Comparison of ENCODE assay signal across 9 cellular contexts in the genomic region with DNA sequence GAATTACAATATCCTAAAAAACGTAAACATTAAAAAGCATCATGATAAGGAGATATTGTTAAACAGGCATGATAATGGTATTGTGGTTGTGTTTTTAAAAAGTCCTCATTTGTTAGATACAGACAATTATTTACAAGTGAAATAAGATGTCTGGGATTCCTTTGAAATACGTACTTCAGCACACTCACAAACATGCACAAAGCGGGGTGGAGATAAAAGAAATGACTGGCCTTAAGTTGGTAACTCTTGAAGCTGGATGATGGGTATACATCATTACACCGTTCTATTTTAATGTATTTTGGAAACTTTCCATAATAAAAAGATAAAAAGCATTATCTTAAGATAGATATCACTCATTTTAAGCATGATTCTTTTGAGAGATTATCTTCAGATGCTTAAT. TPM values are rescaled to one million over a fixed set of nuclear protein-coding genes. Genes with fewer than 3 reads are reported as not detected.
DNase-seq lines count a peak whose midpoint lies in the region; ATAC-seq and TF ChIP-seq lines count a peak whose summit lies in the region.
"Had no signal": no experiment of that assay in that cellular context is flagged by ENCODE, and none has a peak within 500 bp of the region (broad histone marks: within the 10 kb centered on the region; RNA-seq: fewer than 3 reads in every experiment).

No MANE protein-coding gene starts in this region.

- H3K4me2 ChIP-seq in DOHH2 (ENCODE audit: low read length), result peak overlapping the region; percentile 83

- peaks cover 17% of the 10 kb centered on the region for H3K4me1 ChIP-seq in DOHH2 (ENCODE audit: control insufficient read depth, low read length)
- H3K4me1 ChIP-seq in ectodermal cell (ENCODE audit: control insufficient read depth, insufficient read depth, low read length), result peaks cover 8% of the 10 kb centered on the region

- H3K27ac ChIP-seq in DOHH2 (ENCODE audit: low read depth, low read length) (no peak overlapping the region), ectodermal cell (ENCODE audit: insufficient read depth, low read depth, low read length, poor library complexity, severe bottlenecking) (no peak overlapping the region)

- H3K36me3 ChIP-seq in DOHH2 (ENCODE audit: control insufficient read depth, low read length), result peaks cover 37% of the 10 kb centered on the region
- H3K36me3 ChIP-seq in ectodermal cell (ENCODE audit: control insufficient read depth, insufficient read depth, low read length), result peaks cover 13% of the 10 kb centered on the region

- no peak for ATAC-seq in GM19395 (IDR thresholded peaks at IDR 0.05; ENCODE audit: unreplicated experiment)

- peak overlapping the region; percentile 95 for H3K27ac Mint-ChIP-seq in osteocyte (ENCODE audit: unreplicated experiment)

- H4K20me1 ChIP-seq in DOHH2 (ENCODE audit: control insufficient read depth, insufficient read depth, low read depth, low read length), result no peaks in the 10 kb centered on the region

- WGBS in ectodermal cell, 2 experiments, result 83 to 95% methylated on average over 1 to 3 of the region's 4 CpGs

- H3K79me2 ChIP-seq in DOHH2 (ENCODE audit: control insufficient read depth, low read length), result peaks cover 50% of the 10 kb centered on the region

- no peaks in the 10 kb centered on the region for H3K27me3 Mint-ChIP-seq in osteocyte (ENCODE audit: unreplicated experiment)

- H3K4me3 Mint-ChIP-seq in osteocyte (ENCODE audit: unreplicated experiment), result peak overlapping the region; percentile 91

- H3K4me3 ChIP-seq in DOHH2 (ENCODE audit: low read length), result peak overlapping the region; percentile 79
- H3K4me3 ChIP-seq in ectodermal cell (ENCODE audit: insufficient read depth, low read depth, low read length), result peak overlapping the region; percentile 88

- H3K9me3 ChIP-seq in DOHH2 (ENCODE audit: control insufficient read depth, insufficient read depth, low read length), result no peaks in the 10 kb centered on the region
- H3K9me3 ChIP-seq in ectodermal cell (ENCODE audit: control insufficient read depth, low read length), result no peaks in the 10 kb centered on the region

- H3K36me3 Mint-ChIP-seq in osteocyte (ENCODE audit: unreplicated experiment), result peaks cover 14% of the 10 kb centered on the region

- no peaks in the 10 kb centered on the region for H3K27me3 ChIP-seq in DOHH2 (ENCODE audit: control insufficient read depth, low read length)
- no peaks in the 10 kb centered on the region for H3K27me3 ChIP-seq in ectodermal cell (ENCODE audit: control insufficient read depth, insufficient read depth, low read length, poor library complexity, severe bottlenecking)

- DNase-seq in NCI-H748 treated with DMSO at 0.1 percent for 48 hours (lab: John Stamatoyannopoulos, UW) (peak; percentile 7), osteocyte (ENCODE audit: extremely low spot score, unreplicated experiment) (no peak), anterior cingulate cortex (lab: John Stamatoyannopoulos, UW) (no peak), H4 (ENCODE audit: low spot score) (no peak), OCI-M2 (lab: John Stamatoyannopoulos, UW; ENCODE audit: unreplicated experiment) (no peak)
- DNase-seq: stimulated activated CD4-positive, alpha-beta T cell treated with anti-CD3 and anti-CD28 coated beads, Interleukin-15, amount 100 ng/mL, for 24 hours had no signal

- TF ChIP-seq CTCF in DOHH2 (IDR thresholded peaks at IDR 0.05; ENCODE audit: low read depth, low read length, poor library complexity, severe bottlenecking) (no peak), osteocyte (IDR thresholded peaks at IDR 0.05) (no peak)

- H3K9me2 ChIP-seq in DOHH2 (replicated peaks; ENCODE audit: control insufficient read depth, low read length), result no peaks in the 10 kb centered on the region

- H3K9me3 Mint-ChIP-seq in osteocyte (ENCODE audit: unreplicated experiment), result no peaks in the 10 kb centered on the region

- H3F3A ChIP-seq in DOHH2 (ENCODE audit: control insufficient read depth, insufficient read depth), result 0 out of 2 replicates have a peak, but pooled peaks cover 11% of the 10 kb centered on the region

- H3K4me1 Mint-ChIP-seq in osteocyte (ENCODE audit: unreplicated experiment), result peaks cover 22% of the 10 kb centered on the region

RNA-seq across cellular contexts. Expression of gene FAM200C, which starts 1.0 kb away (rescaled TPM):
- polyA plus RNA-seq in ectodermal cell (2013, experiment 1 of 4), result 14.1 TPM
- polyA plus RNA-seq in ectodermal cell (2013, experiment 2 of 4), result 12.1 TPM
- 11.2 TPM for polyA plus RNA-seq in ectodermal cell (2013, experiment 3 of 4)
- 12.7 TPM for polyA plus RNA-seq in ectodermal cell (2013, experiment 4 of 4)
- 4.3 and 6.2 TPM in 2 replicates for total RNA-seq in osteocyte
- total RNA-seq in H4 (2014; rRNA removed; shearing (Covaris generic)), result 7.0 and 10.3 TPM in 2 replicates

RNA-seq across cellular contexts. Expression of gene SLU7, which starts 20.1 kb away (rescaled TPM):
- 41.7 TPM for polyA plus RNA-seq in ectodermal cell (2013, experiment 1 of 4)
- polyA plus RNA-seq in ectodermal cell (2013, experiment 2 of 4), result 40.4 TPM
- polyA plus RNA-seq in ectodermal cell (2013, experiment 3 of 4), result 37.8 TPM
- polyA plus RNA-seq in ectodermal cell (2013, experiment 4 of 4), result 38.2 TPM
- 34.8 and 54.1 TPM in 2 replicates for total RNA-seq in osteocyte
- 23.1 and 48.3 TPM in 2 replicates for total RNA-seq in H4 (2014; rRNA removed; shearing (Covaris generic))

RNA-seq across cellular contexts. Expression of gene PTTG1, which starts 22.8 kb away (rescaled TPM):
- polyA plus RNA-seq in ectodermal cell (2013, experiment 1 of 4), result 244 TPM
- 212 TPM for polyA plus RNA-seq in ectodermal cell (2013, experiment 2 of 4)
- polyA plus RNA-seq in ectodermal cell (2013, experiment 3 of 4), result 282 TPM
- 300 TPM for polyA plus RNA-seq in ectodermal cell (2013, experiment 4 of 4)
- 20.7 and 21.3 TPM in 2 replicates for total RNA-seq in osteocyte
- total RNA-seq in H4 (2014; rRNA removed; shearing (Covaris generic)), result 530 and 556 TPM in 2 replicates

RNA-seq across cellular contexts. Expression of gene C1QTNF2, which starts 28.4 kb away (rescaled TPM):
- 0.59 TPM for polyA plus RNA-seq in ectodermal cell (2013, experiment 1 of 4)
- polyA plus RNA-seq in ectodermal cell (2013, experiment 2 of 4), result 0.57 TPM
- polyA plus RNA-seq in ectodermal cell (2013, experiment 3 of 4), result 0.53 TPM
- polyA plus RNA-seq in ectodermal cell (2013, experiment 4 of 4), result 0.36 TPM
- total RNA-seq in osteocyte, result 0.16 and 0.19 TPM in 2 replicates
- total RNA-seq in H4 (2014; rRNA removed; shearing (Covaris generic)), result 2.2 and 2.6 TPM in 2 replicates

Comparison
In these comparisons a context has a peak if more than half of its experiments do, and no peak if none do; other contexts are left out.
1. RNA of gene PTTG1, which starts 22.8 kb away (total RNA-seq): 530 to 556 TPM in H4; 20.7 to 21.3 TPM in osteocyte; every median in the first group is over 10 times any median in the second.